Comparison of ENCODE assay signal across 37 cellular contexts in the genomic region with DNA sequence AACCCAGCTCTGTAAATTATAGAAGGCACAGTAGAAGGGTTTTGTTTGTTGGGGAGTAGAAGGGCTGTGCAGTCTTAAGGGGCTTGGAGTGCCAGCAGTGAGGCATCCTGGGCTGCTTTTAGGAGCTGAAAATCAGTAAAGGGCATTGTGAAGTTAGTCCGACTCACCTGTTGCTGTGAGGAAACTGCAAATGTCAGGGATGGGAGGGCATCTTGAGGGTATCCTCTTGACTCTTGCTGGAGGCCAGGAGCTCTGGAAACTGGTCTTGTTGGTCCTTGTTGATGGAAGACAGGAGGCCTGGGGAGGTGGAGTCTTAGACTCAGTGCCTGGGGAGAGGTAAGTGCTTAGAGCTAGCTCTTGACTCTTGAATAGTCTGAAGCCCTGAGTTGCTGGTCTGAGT. TPM values are rescaled to one million over a fixed set of nuclear protein-coding genes. Genes with fewer than 3 reads are reported as not detected.
DNase-seq lines count a peak whose midpoint lies in the region; ATAC-seq, FAIRE-seq and TF ChIP-seq lines count a peak whose summit lies in the region.
"Had no signal": no experiment of that assay in that cellular context is flagged by ENCODE, and none has a peak within 500 bp of the region (broad histone marks: within the 10 kb centered on the region; RNA-seq: fewer than 3 reads in every experiment).

No MANE protein-coding gene starts in this region.

- H3K27me3 ChIP-seq in dorsolateral prefrontal cortex = no peaks in the 10 kb centered on the region
- H3K27me3 ChIP-seq: BE2C; BLaER1; BLaER1 treated with 17β-estradiol and CSF1 and Interleukin-3, amounts not matched to agents 10 nM and 100 nM had no signal

- no peak for FAIRE-seq in H54 (lab: Jason Lieb, UNC)
- FAIRE-seq: A204.1, A549, D721Med had no signal

- H3K27ac ChIP-seq in HEK293 (ENCODE audit: extremely low read depth, low read depth, low read length) (no peak overlapping the region), dorsolateral prefrontal cortex (peak overlapping the region in 3 of 59 donors; percentile 9 to 42 (median 14))
- H3K27ac ChIP-seq: 22Rv1; A549; BLaER1; BLaER1 treated with 17β-estradiol and CSF1 and Interleukin-3, amounts not matched to agents 10 nM and 100 nM; C4-2B had no signal

- TF ChIP-seq CTCF in HEK293 (tag by site-specific recombination; IDR thresholded peaks at IDR 0.05) (no peak), dorsolateral prefrontal cortex (IDR thresholded peaks at IDR 0.05 in 54 of 56, conservative IDR thresholded peaks at IDR 0.05 in 2 of 56; ENCODE audit: low read depth in 1 of 56, partially characterized antibody in 56 of 56) (no peak)

- peak; percentile 51 for DNase-seq in activated CD4-positive, alpha-beta T cell treated with anti-CD3 and anti-CD28 coated beads, Interleukin-2, amount 10 ng/mL, durations not matched to agents 24 days and 14 days
- DNase-seq in activated CD4-positive, alpha-beta T cell treated with anti-CD3 and anti-CD28 coated beads for 1 hour = no peak
- DNase-seq in activated naive CD8-positive, alpha-beta T cell treated with anti-CD3 and anti-CD28 coated beads, Interleukin-2, amount 10 ng/mL, durations not matched to agents 7 days and 5 days = no peak
- DNase-seq in activated naive CD8-positive, alpha-beta T cell treated with anti-CD3 and anti-CD28 coated beads, Interleukin-2, amount 50 U/mL, for 24 hours = no peak
- no peak for DNase-seq in central memory CD8-positive, alpha-beta T cell (ENCODE audit: low spot score in 2 of 2)
- DNase-seq in H54 (ENCODE audit: insufficient read length, low spot score) (no peak), dorsolateral prefrontal cortex (no peak)
- DNase-seq: 8988T; ACHN; AML-193; BE2C; C1 segment of cervical spinal cord; Caco-2; Calu3; CD4-positive, alpha-beta memory T cell; CD4-positive, alpha-beta T cell; CD4-positive, CD25-positive, alpha-beta regulatory T cell; CD8-positive, alpha-beta memory T cell; CD8-positive, alpha-beta T cell; COR-L47; DMS 273 treated with DMSO at 0.1 percent for 48 hours; DMS153; DMS53; DMS79; DMS79 treated with DMSO at 0.1 percent for 48 hours; DND-41; EL had no signal

- H3K36me3 ChIP-seq in HEK293 (ENCODE audit: control insufficient read depth in 2 of 2, insufficient read depth in 1 of 2, low read length in 2 of 2) = peaks cover 46 to 62% of the 10 kb centered on the region in 2 experiments

- no peak overlapping the region for H3K4me3 ChIP-seq in HEK293 (ENCODE audit: low read depth, low read length)
- no peak overlapping the region for H3K4me3 ChIP-seq in dorsolateral prefrontal cortex
- H3K4me3 ChIP-seq: A549; BLaER1; BLaER1 treated with 17β-estradiol and CSF1 and Interleukin-3, amounts not matched to agents 10 nM and 100 nM had no signal

- H3K9me3 ChIP-seq in HEK293 (ENCODE audit: control insufficient read depth, insufficient read depth, low read depth, low read length) = no peaks in the 10 kb centered on the region
- H3K9me3 ChIP-seq: A549; BE2C; BLaER1; BLaER1 treated with 17β-estradiol and CSF1 and Interleukin-3, amounts not matched to agents 10 nM and 100 nM; Caco-2 had no signal

- TF ChIP-seq POLR2A in H54 (IDR thresholded peaks at IDR 0.05; ENCODE audit: low read depth, low read length) = no peak

- no peak overlapping the region for H3K4me3 Mint-ChIP-seq in activated CD4-positive, alpha-beta T cell treated with anti-CD3 and anti-CD28 coated beads, Interleukin-2, amount 10 ng/mL, durations not matched to agents 24 days and 14 days
- no peak overlapping the region for H3K4me3 Mint-ChIP-seq in activated naive CD8-positive, alpha-beta T cell treated with anti-CD3 and anti-CD28 coated beads, Interleukin-2, amount 10 ng/mL, durations not matched to agents 7 days and 5 days
- H3K4me3 Mint-ChIP-seq in activated naive CD8-positive, alpha-beta T cell treated with anti-CD3 and anti-CD28 coated beads, Interleukin-2, amount 50 U/mL, for 24 hours = no peak overlapping the region
- H3K4me3 Mint-ChIP-seq in central memory CD8-positive, alpha-beta T cell = no peak overlapping the region
- H3K4me3 Mint-ChIP-seq: B cell; CD14-positive monocyte; CD4-positive, alpha-beta memory T cell; CD4-positive, alpha-beta T cell; CD4-positive, CD25-positive, alpha-beta regulatory T cell; CD8-positive, alpha-beta memory T cell; CD8-positive, alpha-beta T cell had no signal

- H3K4me1 ChIP-seq in HEK293 (ENCODE audit: control insufficient read depth, insufficient read depth, low read length) = no peaks in the 10 kb centered on the region
- H3K4me1 ChIP-seq: A549, BE2C had no signal

- peaks cover 14% of the 10 kb centered on the region for H3K4me1 Mint-ChIP-seq in activated CD4-positive, alpha-beta T cell treated with anti-CD3 and anti-CD28 coated beads, Interleukin-2, amount 10 ng/mL, durations not matched to agents 24 days and 14 days
- peaks cover 15% of the 10 kb centered on the region for H3K4me1 Mint-ChIP-seq in activated naive CD8-positive, alpha-beta T cell treated with anti-CD3 and anti-CD28 coated beads, Interleukin-2, amount 10 ng/mL, durations not matched to agents 7 days and 5 days
- peaks cover 9% of the 10 kb centered on the region for H3K4me1 Mint-ChIP-seq in activated naive CD8-positive, alpha-beta T cell treated with anti-CD3 and anti-CD28 coated beads, Interleukin-2, amount 50 U/mL, for 24 hours
- peaks cover 16% of the 10 kb centered on the region for H3K4me1 Mint-ChIP-seq in central memory CD8-positive, alpha-beta T cell

- ATAC-seq in activated naive CD8-positive, alpha-beta T cell treated with anti-CD3 and anti-CD28 coated beads, Interleukin-2, amount 10 ng/mL, durations not matched to agents 7 days and 5 days (ENCODE audit: low read depth) = no peak
- ATAC-seq in activated naive CD8-positive, alpha-beta T cell treated with anti-CD3 and anti-CD28 coated beads, Interleukin-2, amount 50 U/mL, for 24 hours = no peak
- no peak for ATAC-seq in central memory CD8-positive, alpha-beta T cell (replicated peaks; ENCODE audit: extremely low read depth, poor library complexity, severe bottlenecking)
- ATAC-seq: A549; CD8-positive, alpha-beta T cell had no signal

- H3K9me3 Mint-ChIP-seq in activated CD4-positive, alpha-beta T cell treated with anti-CD3 and anti-CD28 coated beads, Interleukin-2, amount 10 ng/mL, durations not matched to agents 24 days and 14 days = no peaks in the 10 kb centered on the region
- no peaks in the 10 kb centered on the region for H3K9me3 Mint-ChIP-seq in activated naive CD8-positive, alpha-beta T cell treated with anti-CD3 and anti-CD28 coated beads, Interleukin-2, amount 10 ng/mL, durations not matched to agents 7 days and 5 days
- no peaks in the 10 kb centered on the region for H3K9me3 Mint-ChIP-seq in activated naive CD8-positive, alpha-beta T cell treated with anti-CD3 and anti-CD28 coated beads, Interleukin-2, amount 50 U/mL, for 24 hours
- H3K9me3 Mint-ChIP-seq in central memory CD8-positive, alpha-beta T cell = no peaks in the 10 kb centered on the region
- H3K9me3 Mint-ChIP-seq: CD14-positive monocyte; CD4-positive, alpha-beta memory T cell; CD4-positive, alpha-beta T cell; CD4-positive, CD25-positive, alpha-beta regulatory T cell; CD8-positive, alpha-beta memory T cell; CD8-positive, alpha-beta T cell had no signal

- H3K36me3 Mint-ChIP-seq in activated CD4-positive, alpha-beta T cell treated with anti-CD3 and anti-CD28 coated beads, Interleukin-2, amount 10 ng/mL, durations not matched to agents 24 days and 14 days (ENCODE audit: low read depth) = peaks cover 29% of the 10 kb centered on the region
- H3K36me3 Mint-ChIP-seq in activated naive CD8-positive, alpha-beta T cell treated with anti-CD3 and anti-CD28 coated beads, Interleukin-2, amount 10 ng/mL, durations not matched to agents 7 days and 5 days = peaks cover 31% of the 10 kb centered on the region
- peaks cover 33% of the 10 kb centered on the region for H3K36me3 Mint-ChIP-seq in activated naive CD8-positive, alpha-beta T cell treated with anti-CD3 and anti-CD28 coated beads, Interleukin-2, amount 50 U/mL, for 24 hours (ENCODE audit: low read depth)
- H3K36me3 Mint-ChIP-seq in central memory CD8-positive, alpha-beta T cell (ENCODE audit: insufficient read depth) = peaks cover 34% of the 10 kb centered on the region

- POLR2A ChIA-PET in activated naive CD8-positive, alpha-beta T cell treated with anti-CD3 and anti-CD28 coated beads, Interleukin-2, amount 10 ng/mL, durations not matched to agents 7 days and 5 days (lab: Charles Lee) = interaction anchor here (3.2 kb wide), 1 partner anchor 14 kb away, joined by 9 read pairs; a partner anchor contains a TSS
- POLR2A ChIA-PET in HEK293 (lab: Yijun Ruan, JAX) = interaction anchor here (1.8 kb wide), 1 partner anchor 14 kb away, joined by 6 read pairs; a partner anchor contains a TSS

- intact Hi-C loops in activated CD4-positive, alpha-beta T cell treated with anti-CD3 and anti-CD28 coated beads, Interleukin-2, amount 10 ng/mL, durations not matched to agents 24 days and 14 days (cut with micrococcal nuclease) = no loop called here
- intact Hi-C loops in dorsolateral prefrontal cortex (cut with DNase I) = no loop called here

- CTCF ChIA-PET in HEK293 (lab: Yijun Ruan, JAX) = interaction anchor here (0.7 to 2.9 kb wide), 7 partner anchors 9 to 626 kb away, joined by 3 to 13 read pairs (median 3); no protein-coding TSS in a partner anchor

- H3K27me3 Mint-ChIP-seq in activated CD4-positive, alpha-beta T cell treated with anti-CD3 and anti-CD28 coated beads, Interleukin-2, amount 10 ng/mL, durations not matched to agents 24 days and 14 days = no peaks in the 10 kb centered on the region
- H3K27me3 Mint-ChIP-seq in activated naive CD8-positive, alpha-beta T cell treated with anti-CD3 and anti-CD28 coated beads, Interleukin-2, amount 10 ng/mL, durations not matched to agents 7 days and 5 days = no peaks in the 10 kb centered on the region
- H3K27me3 Mint-ChIP-seq in activated naive CD8-positive, alpha-beta T cell treated with anti-CD3 and anti-CD28 coated beads, Interleukin-2, amount 50 U/mL, for 24 hours = no peaks in the 10 kb centered on the region
- H3K27me3 Mint-ChIP-seq in central memory CD8-positive, alpha-beta T cell = no peaks in the 10 kb centered on the region
- H3K27me3 Mint-ChIP-seq: B cell; CD4-positive, alpha-beta memory T cell; CD4-positive, alpha-beta T cell; CD4-positive, CD25-positive, alpha-beta regulatory T cell; CD8-positive, alpha-beta memory T cell had no signal

- H3K27ac Mint-ChIP-seq in activated CD4-positive, alpha-beta T cell treated with anti-CD3 and anti-CD28 coated beads, Interleukin-2, amount 10 ng/mL, durations not matched to agents 24 days and 14 days = no peak overlapping the region
- peak overlapping the region; percentile 31 for H3K27ac Mint-ChIP-seq in activated naive CD8-positive, alpha-beta T cell treated with anti-CD3 and anti-CD28 coated beads, Interleukin-2, amount 10 ng/mL, durations not matched to agents 7 days and 5 days
- no peak overlapping the region for H3K27ac Mint-ChIP-seq in activated naive CD8-positive, alpha-beta T cell treated with anti-CD3 and anti-CD28 coated beads, Interleukin-2, amount 50 U/mL, for 24 hours
- peak overlapping the region; percentile 74 for H3K27ac Mint-ChIP-seq in central memory CD8-positive, alpha-beta T cell (ENCODE audit: low read depth)
- H3K27ac Mint-ChIP-seq: B cell; CD14-positive monocyte; CD4-positive, alpha-beta T cell; CD8-positive, alpha-beta T cell had no signal

RNA-seq across cellular contexts. Expression of a gene that starts 14.1 kb away (rescaled TPM):
- 31.4 and 34.7 TPM in 2 replicates for total RNA-seq in activated CD4-positive, alpha-beta T cell treated with anti-CD3 and anti-CD28 coated beads, Interleukin-2, amount 10 ng/mL, durations not matched to agents 24 days and 14 days
- total RNA-seq in activated naive CD8-positive, alpha-beta T cell treated with anti-CD3 and anti-CD28 coated beads, Interleukin-2, amount 10 ng/mL, durations not matched to agents 7 days and 5 days = 10 to 100 TPM; 49.8 to 50.6 TPM
- 10 to 100 TPM; 31.3 to 63.5 (median 47.2) TPM for total RNA-seq in dorsolateral prefrontal cortex

RNA-seq across cellular contexts. Expression of a gene that starts 57.5 kb away (rescaled TPM):
- total RNA-seq in activated CD4-positive, alpha-beta T cell treated with anti-CD3 and anti-CD28 coated beads, Interleukin-2, amount 10 ng/mL, durations not matched to agents 24 days and 14 days = 132 TPM in 2 replicates
- total RNA-seq in activated naive CD8-positive, alpha-beta T cell treated with anti-CD3 and anti-CD28 coated beads, Interleukin-2, amount 10 ng/mL, durations not matched to agents 7 days and 5 days = 10 to 100 TPM; 38.0 to 43.5 TPM
- 10 to 100 TPM; 28.6 to 78.9 (median 56.1) TPM for total RNA-seq in dorsolateral prefrontal cortex

Comparison
In these comparisons a context has a peak if more than half of its experiments do, and no peak if none do; other contexts are left out.
1. H3K27ac Mint-ChIP-seq: peak in activated naive CD8-positive, alpha-beta T cell treated with anti-CD3 and anti-CD28 coated beads, Interleukin-2, amount 10 ng/mL, durations not matched to agents 7 days and 5 days (single experiment) and central memory CD8-positive, alpha-beta T cell (single experiment); none in activated CD4-positive, alpha-beta T cell treated with anti-CD3 and anti-CD28 coated beads, Interleukin-2, amount 10 ng/mL, durations not matched to agents 24 days and 14 days (single experiment) and activated naive CD8-positive, alpha-beta T cell treated with anti-CD3 and anti-CD28 coated beads, Interleukin-2, amount 50 U/mL, for 24 hours (single experiment).